In the genomic region with DNA sequence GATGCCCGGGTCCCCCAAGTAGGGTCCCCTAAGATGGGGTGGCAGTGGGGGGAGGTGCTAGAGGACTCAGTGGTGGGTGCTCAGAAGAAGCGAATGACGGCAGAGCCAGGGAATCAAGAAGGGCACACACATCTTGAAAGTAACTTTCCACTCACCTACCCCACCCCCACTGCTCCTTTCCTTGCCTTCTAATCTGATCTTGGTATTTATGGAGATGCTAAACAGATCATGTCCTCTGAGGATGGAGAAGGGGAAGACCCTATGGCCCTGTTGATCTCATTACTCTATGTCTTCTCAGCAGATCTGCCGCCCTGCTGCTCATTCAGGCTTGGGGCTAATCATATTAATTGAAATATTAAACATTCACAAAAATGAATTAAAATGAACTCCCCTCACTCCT, we compare ENCODE assay signal across 26 cellular contexts. TPM values are rescaled to one million over a fixed set of nuclear protein-coding genes. Genes with fewer than 3 reads are reported as not detected.
"Had no signal": no experiment of that assay in that cellular context is flagged by ENCODE, and none has a peak within 500 bp of the region (broad histone marks: within the 10 kb centered on the region; RNA-seq: fewer than 3 reads in every experiment).

No MANE protein-coding gene starts in this region.

- H3K27ac ChIP-seq: SJSA1 had no signal

- H3K27ac Mint-ChIP-seq: activated B cell treated with CpG ODN at 0.5 μM for 24 hours; activated CD4-positive, alpha-beta memory T cell treated with anti-CD3 and anti-CD28 coated beads for 36 hours; activated CD4-positive, alpha-beta T cell treated with anti-CD3 and anti-CD28 coated beads, Interleukin-2, amount 10 ng/mL, durations not matched to agents 7 days and 5 days; activated naive CD4-positive, alpha-beta T cell treated with anti-CD3 and anti-CD28 coated beads, Interleukin-2, amount 10 ng/mL, durations not matched to agents 7 days and 5 days; activated naive CD8-positive, alpha-beta T cell treated with anti-CD3 and anti-CD28 coated beads for 36 hours; IgD-negative memory B cell; T-helper 17 cell had no signal

- H3K4me3 ChIP-seq: SJSA1 had no signal

- H3K9me3 ChIP-seq: SJSA1 had no signal

- ATAC-seq: activated T-cell treated with anti-CD3 and anti-CD28 coated beads, Interleukin-2, amount 50 U/mL, for 4 hours; T-helper 17 cell had no signal

- H3K4me3 Mint-ChIP-seq: activated B cell treated with CpG ODN at 0.5 μM for 24 hours; activated CD4-positive, alpha-beta memory T cell treated with anti-CD3 and anti-CD28 coated beads for 36 hours; activated CD4-positive, alpha-beta T cell treated with anti-CD3 and anti-CD28 coated beads, Interleukin-2, amount 10 ng/mL, durations not matched to agents 7 days and 5 days; activated naive CD4-positive, alpha-beta T cell treated with anti-CD3 and anti-CD28 coated beads, Interleukin-2, amount 10 ng/mL, durations not matched to agents 7 days and 5 days; activated naive CD8-positive, alpha-beta T cell treated with anti-CD3 and anti-CD28 coated beads for 36 hours; activated T-cell treated with anti-CD3 and anti-CD28 coated beads, Interleukin-2, amount 50 U/mL, for 4 hours; IgD-negative memory B cell; T-helper 17 cell had no signal

- H3K9me3 Mint-ChIP-seq: activated B cell treated with CpG ODN at 0.5 μM for 24 hours; activated CD4-positive, alpha-beta memory T cell treated with anti-CD3 and anti-CD28 coated beads for 36 hours; activated CD4-positive, alpha-beta T cell treated with anti-CD3 and anti-CD28 coated beads, Interleukin-2, amount 10 ng/mL, durations not matched to agents 7 days and 5 days; activated naive CD4-positive, alpha-beta T cell treated with anti-CD3 and anti-CD28 coated beads, Interleukin-2, amount 10 ng/mL, durations not matched to agents 7 days and 5 days; activated naive CD8-positive, alpha-beta T cell treated with anti-CD3 and anti-CD28 coated beads for 36 hours; activated T-cell treated with anti-CD3 and anti-CD28 coated beads, Interleukin-2, amount 50 U/mL, for 4 hours; IgD-negative memory B cell had no signal

- H3K36me3 ChIP-seq: SJSA1 had no signal

- H3K36me3 Mint-ChIP-seq: activated CD4-positive, alpha-beta memory T cell treated with anti-CD3 and anti-CD28 coated beads for 36 hours; activated naive CD4-positive, alpha-beta T cell treated with anti-CD3 and anti-CD28 coated beads, Interleukin-2, amount 10 ng/mL, durations not matched to agents 7 days and 5 days; activated naive CD8-positive, alpha-beta T cell treated with anti-CD3 and anti-CD28 coated beads for 36 hours; IgD-negative memory B cell had no signal

- FAIRE-seq: RCC 7860 had no signal

- DNase-seq: activated B cell treated with CpG ODN at 0.5 μM for 24 hours; activated CD4-positive, alpha-beta memory T cell treated with anti-CD3 and anti-CD28 coated beads for 36 hours; activated CD4-positive, alpha-beta T cell treated with anti-CD3 and anti-CD28 coated beads for 1 hour; activated CD4-positive, alpha-beta T cell treated with anti-CD3 and anti-CD28 coated beads, Interleukin-2, amount 10 ng/mL, durations not matched to agents 7 days and 5 days; activated CD8-positive, alpha-beta memory T cell treated with anti-CD3 and anti-CD28 coated beads for 24 hours; activated gamma-delta T cell treated with Interleukin-2 at 50 U/mL for 16 hours; activated naive CD4-positive, alpha-beta T cell treated with anti-CD3 and anti-CD28 coated beads, Interleukin-2, amount 10 ng/mL, durations not matched to agents 7 days and 5 days; activated naive CD8-positive, alpha-beta T cell treated with anti-CD3 and anti-CD28 coated beads for 36 hours; activated T-cell treated with anti-CD3 and anti-CD28 coated beads, Interleukin-2, amount 50 U/mL, for 4 hours; KG1; NCI-H1092; NCI-H1417; NCI-H1930; NCI-H2171 treated with DMSO at 0.1 percent for 48 hours; NCI-H226; NCI-H510A; NCI-H526 treated with DMSO at 0.1 percent for 48 hours; SHP77; T-helper 17 cell; T-helper 9 cell had no signal

RNA-seq across cellular contexts. Expression of a gene that starts 2.1 kb away (rescaled TPM):
- total RNA-seq: activated B cell treated with CpG ODN at 0.5 μM for 24 hours; activated CD4-positive, alpha-beta memory T cell treated with anti-CD3 and anti-CD28 coated beads for 36 hours; activated CD4-positive, alpha-beta T cell treated with anti-CD3 and anti-CD28 coated beads, Interleukin-2, amount 10 ng/mL, durations not matched to agents 7 days and 5 days; activated naive CD8-positive, alpha-beta T cell treated with anti-CD3 and anti-CD28 coated beads for 36 hours; activated T-cell treated with anti-CD3 and anti-CD28 coated beads, Interleukin-2, amount 50 U/mL, for 4 hours; LHCN-M2; M059J; SJSA1 had no signal

RNA-seq across cellular contexts. Expression of a gene that starts 2.7 kb away (rescaled TPM):
- total RNA-seq: activated B cell treated with CpG ODN at 0.5 μM for 24 hours; activated CD4-positive, alpha-beta memory T cell treated with anti-CD3 and anti-CD28 coated beads for 36 hours; activated CD4-positive, alpha-beta T cell treated with anti-CD3 and anti-CD28 coated beads, Interleukin-2, amount 10 ng/mL, durations not matched to agents 7 days and 5 days; activated naive CD8-positive, alpha-beta T cell treated with anti-CD3 and anti-CD28 coated beads for 36 hours; activated T-cell treated with anti-CD3 and anti-CD28 coated beads, Interleukin-2, amount 50 U/mL, for 4 hours; LHCN-M2; M059J; PC-3; SJSA1; T-helper 17 cell had no signal
